In genomic region chr16:89883346-89884040, GRCh38 we compare ENCODE assay signal across 1 cellular context.
TF ChIP-seq lines count a peak whose summit lies in the region.

No MANE protein-coding gene starts in this region.

TF ChIP-seq in HepG2, 621 proteins besides CTCF, POLR2A, EP300 and RAD21:
- no peak for TF ChIP-seq ZNF816 (CRISPR knock-in tag; IDR thresholded peaks at IDR 0.05; ENCODE audit: borderline replicate concordance)
- TF ChIP-seq THAP9 (CRISPR knock-in tag; IDR thresholded peaks at IDR 0.05; ENCODE audit: borderline replicate concordance) = 0 out of 2 replicates have a peak, but pooled peaks have one; percentile 9
- TF ChIP-seq ZNF225 (CRISPR knock-in tag; IDR thresholded peaks at IDR 0.05) = peak; percentile 34; the same call in 1 of the 2 replicates
- peak; percentile 35; the same call in 1 of the 2 replicates for TF ChIP-seq ATAD3A (CRISPR knock-in tag; IDR thresholded peaks at IDR 0.05)
- no peak for TF ChIP-seq FOXK2 (IDR thresholded peaks at IDR 0.05)
- TF ChIP-seq POLR2AphosphoS2 (IDR thresholded peaks at IDR 0.05; ENCODE audit: low read depth, low read length) = 0 out of 2 replicates have a peak, but pooled peaks have one; percentile 62
- TF ChIP-seq AGO2 (optimal IDR thresholded peaks at IDR 0.05; ENCODE audit: low read depth, low read length) = peak; percentile 79
